ENCODE assay signal across 14 cellular contexts in genomic region chr18:31244737-31245432, GRCh38.
DNase-seq lines count a peak whose midpoint lies in the region; ATAC-seq, FAIRE-seq and TF ChIP-seq lines count a peak whose summit lies in the region.
"Had no signal": no experiment of that assay in that cellular context is flagged by ENCODE, and none has a peak within 500 bp of the region (broad histone marks: within the 10 kb centered on the region; RNA-seq: fewer than 3 reads in every experiment).

No MANE protein-coding gene starts in this region.

- intact Hi-C loops in pancreas (cut with DNase I): no loop called here

- H3K36me3 ChIP-seq in RWPE2 (ENCODE audit: low read depth) (no peaks in the 10 kb centered on the region), pancreas (no peaks in the 10 kb centered on the region), gastroesophageal sphincter (no peaks in the 10 kb centered on the region)

- TF ChIP-seq EP300 in gastroesophageal sphincter (IDR thresholded peaks at IDR 0.05): no peak

- no peak for TF ChIP-seq POLR2A in gastroesophageal sphincter (IDR thresholded peaks at IDR 0.05)

- peak; percentile 60 for ATAC-seq in GM18867 (IDR thresholded peaks at IDR 0.05; ENCODE audit: unreplicated experiment)
- ATAC-seq in RWPE2 (ENCODE audit: low read depth): peak; percentile 3; the same call in 1 of the 3 replicates
- no peak for ATAC-seq in foreskin keratinocyte
- ATAC-seq in pancreas: peak in 1 of 4 donors; percentile 26
- no peak for ATAC-seq in GM21367 (IDR thresholded peaks at IDR 0.05; ENCODE audit: unreplicated experiment)
- ATAC-seq in HG02759 (IDR thresholded peaks at IDR 0.05; ENCODE audit: unreplicated experiment): no peak
- ATAC-seq in HG02588 (IDR thresholded peaks at IDR 0.05; ENCODE audit: unreplicated experiment): no peak
- no peak for ATAC-seq in gastroesophageal sphincter
- ATAC-seq: Panc1 had no signal

- H3K27ac ChIP-seq in RWPE2 (ENCODE audit: poor library complexity, severe bottlenecking) (peak overlapping the region; percentile 21), foreskin keratinocyte (peak overlapping the region; percentile 98), pancreas (peak overlapping the region in 3 of 4 donors; percentile 25 to 59 (median 44)), gastroesophageal sphincter (no peak overlapping the region)
- H3K27ac ChIP-seq: HL-60 had no signal

- FAIRE-seq in pancreas (lab: Jason Lieb, UNC): no peak
- FAIRE-seq: frontal cortex had no signal

- H3K4me1 ChIP-seq in RWPE2 (ENCODE audit: insufficient read depth, poor library complexity, severe bottlenecking) (peaks cover 67% of the 10 kb centered on the region), foreskin keratinocyte (peaks cover 75% of the 10 kb centered on the region), pancreas (peaks cover 11 to 39% (median 28%) of the 10 kb centered on the region in 3 donors), gastroesophageal sphincter (no peaks in the 10 kb centered on the region)

- TF ChIP-seq CTCF in RWPE2 (IDR thresholded peaks at IDR 0.05; ENCODE audit: poor library complexity, severe bottlenecking) (no peak), foreskin keratinocyte (conservative IDR thresholded peaks at IDR 0.05) (no peak), pancreas (IDR thresholded peaks at IDR 0.05) (no peak), gastroesophageal sphincter (IDR thresholded peaks at IDR 0.05) (no peak)

- H3K9me3 ChIP-seq in RWPE2 (ENCODE audit: severe bottlenecking): no peaks in the 10 kb centered on the region
- H3K9me3 ChIP-seq in pancreas: no peaks in the 10 kb centered on the region
- H3K9me3 ChIP-seq in gastroesophageal sphincter: no peaks in the 10 kb centered on the region

- 15 to 27% methylated on average over 7 of the region's 7 CpGs for WGBS in pancreas, 2 donors
- WGBS in gastroesophageal sphincter (ENCODE audit: low coverage in 1 of 2), 2 donors: 19 to 26% methylated on average over 7 of the region's 7 CpGs

- DNase-seq in RWPE2 (ENCODE audit: low spot score) (no peak), foreskin keratinocyte (peak in 1 of 2 donors; percentile 67), pancreas (no peak)
- DNase-seq: activated T-cell treated with anti-CD3 and anti-CD28 coated beads, Interleukin-2, amount 50 U/mL, for 1 hour; NCI-H187; stimulated activated naive CD4-positive, alpha-beta T cell treated with Interleukin-2 at 50 U/mL for 16 hours had no signal

- H3K27me3 ChIP-seq in RWPE2 (ENCODE audit: insufficient read depth, poor library complexity, severe bottlenecking): no peaks in the 10 kb centered on the region
- no peaks in the 10 kb centered on the region for H3K27me3 ChIP-seq in foreskin keratinocyte
- H3K27me3 ChIP-seq in pancreas: no peaks in the 10 kb centered on the region
- peaks cover 4% of the 10 kb centered on the region for H3K27me3 ChIP-seq in gastroesophageal sphincter

- H3K4me3 ChIP-seq in RWPE2 (ENCODE audit: severe bottlenecking) (no peak overlapping the region), pancreas (no peak overlapping the region), gastroesophageal sphincter (no peak overlapping the region)

Comparison
In these comparisons a context has a peak if more than half of its experiments do, and no peak if none do; other contexts are left out.
1. ATAC-seq: peak in GM18867 (single experiment) and RWPE2 (single experiment); none in foreskin keratinocyte (single experiment), GM21367 (single experiment), HG02759 (single experiment), HG02588 (single experiment) and gastroesophageal sphincter (single experiment).
2. H3K27ac ChIP-seq: peak in RWPE2 (single experiment), foreskin keratinocyte (single experiment) and pancreas (3 of 4); none in gastroesophageal sphincter (0 of 4).